ENCODE assay signal across 13 cellular contexts in the genomic region with DNA sequence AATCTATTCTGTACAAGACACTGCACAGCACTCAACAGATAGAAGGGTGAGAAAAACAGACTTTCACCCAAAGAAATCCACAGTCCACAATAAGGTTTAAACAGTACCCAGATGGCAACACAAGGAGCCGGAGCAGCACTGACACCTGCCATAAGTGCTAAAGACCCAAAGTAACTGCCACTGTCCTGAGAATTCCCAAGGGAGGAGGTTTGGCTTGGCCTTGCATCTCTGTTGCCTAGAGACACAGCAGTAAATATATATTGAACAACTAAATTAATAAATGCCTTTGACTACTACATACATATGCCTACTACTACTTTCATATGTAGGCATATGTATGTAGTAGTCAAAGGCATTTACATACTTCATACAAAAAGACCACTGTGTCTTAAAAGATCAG.
DNase-seq lines count a peak whose midpoint lies in the region; ATAC-seq and TF ChIP-seq lines count a peak whose summit lies in the region.
"Had no signal": no experiment of that assay in that cellular context is flagged by ENCODE, and none has a peak within 500 bp of the region (broad histone marks: within the 10 kb centered on the region; RNA-seq: fewer than 3 reads in every experiment).

No MANE protein-coding gene starts in this region.

- no peak overlapping the region for H3K27ac ChIP-seq in CD8-positive, alpha-beta memory T cell (ENCODE audit: low read depth, low read length)
- peak overlapping the region; percentile 89 for H3K27ac ChIP-seq in OCI-LY7 (ENCODE audit: low read depth, low read length, poor library complexity, severe bottlenecking)
- H3K27ac ChIP-seq: brain microvascular endothelial cell, C4-2B, KMS-11, prostate gland had no signal

- no peaks in the 10 kb centered on the region for H3K27me3 ChIP-seq in CD8-positive, alpha-beta memory T cell (ENCODE audit: insufficient read depth, low read length, poor library complexity, severe bottlenecking)
- H3K27me3 ChIP-seq: brain microvascular endothelial cell had no signal

- no peaks in the 10 kb centered on the region for H4K20me1 ChIP-seq in OCI-LY7 (ENCODE audit: insufficient read depth, low read length)

- no peaks in the 10 kb centered on the region for H3K9me3 ChIP-seq in CD8-positive, alpha-beta memory T cell (ENCODE audit: low read length)
- H3K9me3 ChIP-seq in OCI-LY7 (ENCODE audit: low read length) = peaks cover 16% of the 10 kb centered on the region; the same call in 1 of the 2 replicates
- H3K9me3 ChIP-seq: prostate gland had no signal

- H3K9me3 Mint-ChIP-seq in CD14-positive monocyte (peaks cover 0 to 4% (median 2%) of the 10 kb centered on the region in 7 donors), immature natural killer cell (peaks cover 0 to 1% (median 0%) of the 10 kb centered on the region in 6 donors)
- peaks cover 0 to 3% (median 0%) of the 10 kb centered on the region in 5 donors for H3K9me3 Mint-ChIP-seq in CD8-positive, alpha-beta memory T cell

- peaks cover 50% of the 10 kb centered on the region for H3K4me1 Mint-ChIP-seq in CD14-positive monocyte
- H3K4me1 Mint-ChIP-seq in CD8-positive, alpha-beta memory T cell = peaks cover 41 to 62% (median 53%) of the 10 kb centered on the region in 3 donors
- peaks cover 84 to 94% of the 10 kb centered on the region in 2 donors for H3K4me1 Mint-ChIP-seq in immature natural killer cell

- H3K27ac Mint-ChIP-seq in CD14-positive monocyte (peak overlapping the region in 3 of 7 donors; percentile 62 to 87 (median 77)), immature natural killer cell (peak overlapping the region; percentile 81 to 95 (median 92))
- H3K27ac Mint-ChIP-seq in CD8-positive, alpha-beta memory T cell = peak overlapping the region; percentile 35 to 89 (median 74)

- H3K4me3 Mint-ChIP-seq in CD14-positive monocyte (peak overlapping the region; percentile 69 to 92), immature natural killer cell (peak overlapping the region; percentile 72 to 84 (median 77))
- peak overlapping the region; percentile 20 to 65 (median 53) for H3K4me3 Mint-ChIP-seq in CD8-positive, alpha-beta memory T cell

- TF ChIP-seq CTCF in CD14-positive monocyte (IDR thresholded peaks at IDR 0.05) (no peak), OCI-LY7 (conservative IDR thresholded peaks at IDR 0.05; ENCODE audit: low read length) (no peak)

- no peak overlapping the region for H3K4me3 ChIP-seq in CD8-positive, alpha-beta memory T cell (ENCODE audit: low read length)
- peak overlapping the region; percentile 39 for H3K4me3 ChIP-seq in OCI-LY7 (ENCODE audit: low read depth, low read length, poor library complexity, severe bottlenecking)
- H3K4me3 ChIP-seq: prostate gland had no signal

- DNase-seq in CD14-positive monocyte (ENCODE audit: low spot score) (no peak), OCI-LY7 (ENCODE audit: low spot score) (peak; percentile 79), immature natural killer cell (no peak), mesenteric fat pad (ENCODE audit: low spot score) (no peak)
- no peak for DNase-seq in CD8-positive, alpha-beta memory T cell
- DNase-seq: brain microvascular endothelial cell, hippocampal formation, NCI-H1436 had no signal

- H3K4me2 ChIP-seq in OCI-LY7 (ENCODE audit: low read length) = peak overlapping the region; percentile 69
- H3K4me2 ChIP-seq: KMS-11 had no signal

- H2AFZ ChIP-seq in OCI-LY7 (ENCODE audit: low read length) = peak overlapping the region; percentile 87

- ATAC-seq in GM19023 (IDR thresholded peaks at IDR 0.05; ENCODE audit: unreplicated experiment) = no peak
- ATAC-seq in HG03039 (IDR thresholded peaks at IDR 0.05; ENCODE audit: unreplicated experiment) = no peak

- CTCF ChIA-PET in CD8-positive, alpha-beta memory T cell (lab: Charles Lee) = no interaction called here
- CTCF ChIA-PET in OCI-LY7 (lab: Charles Lee; ENCODE audit: unreplicated experiment) = interaction anchor here (1.0 kb wide), 1 partner anchor 101 kb away, joined by 3 read pairs; no protein-coding TSS in a partner anchor

- H3K27me3 Mint-ChIP-seq in CD14-positive monocyte (ENCODE audit: low read depth in 3 of 3) = peaks cover 0 to 2% (median 0%) of the 10 kb centered on the region in 3 donors
- no peaks in the 10 kb centered on the region for H3K27me3 Mint-ChIP-seq in CD8-positive, alpha-beta memory T cell
- no peaks in the 10 kb centered on the region for H3K27me3 Mint-ChIP-seq in immature natural killer cell (ENCODE audit: low read depth in 3 of 3)

- POLR2A ChIA-PET in CD8-positive, alpha-beta memory T cell (lab: Charles Lee) = no interaction called here
- POLR2A ChIA-PET in OCI-LY7 (lab: Charles Lee) = interaction anchor here (0.6 to 1.4 kb wide), 4 partner anchors 14 to 113 kb away, joined by 3 to 4 read pairs (median 4); no protein-coding TSS in a partner anchor

- intact Hi-C loops in CD14-positive monocyte (cut with micrococcal nuclease) (loop anchor here in 1 of 2 donors (10.0 kb wide), 1 partner anchor 68 kb away; a partner anchor contains a TSS), OCI-LY7 (cut with micrococcal nuclease; ENCODE audit: unreplicated experiment) (loop anchor here (1.0 to 5.0 kb wide), 6 partner anchors 40 to 230 kb away; no protein-coding TSS in a partner anchor)

- peaks cover 30% of the 10 kb centered on the region for H3K4me1 ChIP-seq in CD8-positive, alpha-beta memory T cell (ENCODE audit: insufficient read depth, low read length)
- peaks cover 74% of the 10 kb centered on the region for H3K4me1 ChIP-seq in OCI-LY7 (ENCODE audit: insufficient read depth, low read length, poor library complexity, severe bottlenecking)
- H3K4me1 ChIP-seq: prostate gland had no signal

- no peaks in the 10 kb centered on the region for H3K79me2 ChIP-seq in OCI-LY7 (ENCODE audit: insufficient read depth, low read depth, low read length)

- H3K36me3 Mint-ChIP-seq in CD14-positive monocyte (peaks cover 0 to 7% of the 10 kb centered on the region in 2 donors), immature natural killer cell (peaks cover 0 to 3% (median 0%) of the 10 kb centered on the region in 3 donors)
- H3K36me3 Mint-ChIP-seq in CD8-positive, alpha-beta memory T cell = peaks cover 0 to 4% (median 3%) of the 10 kb centered on the region in 3 donors

- H3K36me3 ChIP-seq in CD8-positive, alpha-beta memory T cell (ENCODE audit: insufficient read depth, low read length) = no peaks in the 10 kb centered on the region
- H3K36me3 ChIP-seq in OCI-LY7 (ENCODE audit: insufficient read depth, low read length) = peaks cover 8% of the 10 kb centered on the region; the same call in 1 of the 2 replicates
- H3K36me3 ChIP-seq: brain microvascular endothelial cell, prostate gland had no signal

- no TSS peak for BruUV-seq in OCI-LY7 (replicated peaks; lab: Mats Ljungman, UMichigan)

- no peaks in the 10 kb centered on the region for H3K9me2 ChIP-seq in OCI-LY7 (ENCODE audit: insufficient read depth, low read length)
